In genomic region chr3:184895350-184895749, GRCh38 we compare ENCODE assay signal across 35 cellular contexts.
"Had no signal": no experiment of that assay in that cellular context is flagged by ENCODE, and none has a peak within 500 bp of the region (broad histone marks: within the 10 kb centered on the region; RNA-seq: fewer than 3 reads in every experiment).

No MANE protein-coding gene starts in this region.

- DNase-seq: Karpas-422, Kasumi-1, MG63, MM.1S, MV-4-11, NCI-H1048, NCI-H1092, NCI-H1092 treated with DMSO at 0.1 percent for 48 hours, NCI-H1105, NCI-H1105 treated with DMSO at 0.1 percent for 48 hours, NCI-H1417, NCI-H1417 treated with DMSO at 0.1 percent for 48 hours, NCI-H1436, NCI-H1436 treated with DMSO at 0.1 percent for 48 hours, NCI-H146, NCI-H1694, NCI-H1694 treated with DMSO at 0.1 percent for 48 hours, NCI-H187, NCI-H187 treated with DMSO at 0.1 percent for 48 hours, NCI-H1930, NCI-H2029, NCI-H2029 treated with DMSO at 0.1 percent for 48 hours, NCI-H2081, NCI-H2081 treated with DMSO at 0.1 percent for 48 hours, NCI-H2107, NCI-H2171, NCI-H2171 treated with DMSO at 0.1 percent for 48 hours, NCI-H2227 treated with DMSO at 0.1 percent for 48 hours, NCI-H226, NCI-H345, NCI-H446, NCI-H446 treated with DMSO at 0.1 percent for 48 hours, NCI-H510A, NCI-H510A treated with DMSO at 0.1 percent for 48 hours, NCI-H524 had no signal

- H3K9me3 ChIP-seq: MG63 had no signal

- H3K27me3 ChIP-seq: MG63 had no signal

- H3K36me3 ChIP-seq: MG63 had no signal

- H3K4me3 ChIP-seq: MG63 had no signal
